Comparison of ENCODE assay signal across 17 cellular contexts in the genomic region with DNA sequence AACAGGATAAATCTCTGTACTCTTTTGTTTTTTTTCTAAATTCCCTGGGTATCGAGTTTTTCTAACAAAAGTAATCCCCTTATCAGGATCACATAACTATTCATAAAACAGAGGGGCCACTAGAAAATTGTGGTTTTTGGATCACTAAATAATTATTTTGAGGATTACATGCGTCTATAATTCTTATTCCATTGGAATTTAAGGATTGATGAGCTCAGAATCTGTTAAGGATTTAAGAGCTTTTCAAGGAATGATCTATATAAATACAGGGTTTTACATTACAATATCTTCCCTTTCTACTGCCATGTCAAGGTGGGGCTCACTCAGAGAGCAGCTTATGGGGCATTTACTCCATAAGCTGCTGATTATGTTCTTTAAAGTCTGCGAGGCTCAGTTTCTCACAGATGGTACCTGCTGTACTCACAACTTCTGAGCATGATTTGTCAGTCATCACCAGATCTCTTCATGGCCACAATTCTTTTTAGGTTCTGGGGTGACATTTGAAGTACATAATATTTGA.
DNase-seq lines count a peak whose midpoint lies in the region; FAIRE-seq and TF ChIP-seq lines count a peak whose summit lies in the region.
"Had no signal": no experiment of that assay in that cellular context is flagged by ENCODE, and none has a peak within 500 bp of the region (broad histone marks: within the 10 kb centered on the region; RNA-seq: fewer than 3 reads in every experiment).

No MANE protein-coding gene starts in this region.

- no peak for TF ChIP-seq POLR2A in sigmoid colon (IDR thresholded peaks at IDR 0.05)

- H3K9me3 ChIP-seq in HAP-1 (no peaks in the 10 kb centered on the region), WERI-Rb-1 (ENCODE audit: severe bottlenecking) (no peaks in the 10 kb centered on the region), sigmoid colon (no peaks in the 10 kb centered on the region)

- peaks cover 22% of the 10 kb centered on the region for H3K4me1 ChIP-seq in HAP-1
- no peaks in the 10 kb centered on the region for H3K4me1 ChIP-seq in sigmoid colon

- H3K4me3 Mint-ChIP-seq in CD14-positive monocyte, result no peak overlapping the region
- H3K4me3 Mint-ChIP-seq: CD8-positive, alpha-beta T cell; HFFc6; IgD-negative memory B cell had no signal

- no peaks in the 10 kb centered on the region for H3K9me3 Mint-ChIP-seq in CD14-positive monocyte

- no peaks in the 10 kb centered on the region for H3K36me3 Mint-ChIP-seq in CD14-positive monocyte
- H3K36me3 Mint-ChIP-seq: CD8-positive, alpha-beta T cell; IgD-negative memory B cell had no signal

- H3K36me3 ChIP-seq in HAP-1 (replicated peaks) (no peaks in the 10 kb centered on the region), WERI-Rb-1 (no peaks in the 10 kb centered on the region), sigmoid colon (no peaks in the 10 kb centered on the region)

- H3K4me1 Mint-ChIP-seq in CD14-positive monocyte, result no peaks in the 10 kb centered on the region
- H3K4me1 Mint-ChIP-seq: IgD-negative memory B cell had no signal

- WGBS in sigmoid colon, 2 donors, result 76 to 77% methylated on average over 3 of the region's 3 CpGs

- H3K4me3 ChIP-seq in HAP-1, result no peak overlapping the region
- no peak overlapping the region for H3K4me3 ChIP-seq in WERI-Rb-1 (ENCODE audit: low read depth, low read length)
- no peak overlapping the region for H3K4me3 ChIP-seq in sigmoid colon

- H3K27me3 ChIP-seq in HAP-1 (ENCODE audit: low read depth) (no peaks in the 10 kb centered on the region), WERI-Rb-1 (ENCODE audit: insufficient read depth, low read depth, severe bottlenecking) (no peaks in the 10 kb centered on the region), sigmoid colon (no peaks in the 10 kb centered on the region)

- H3K27ac ChIP-seq in WERI-Rb-1 (no peak overlapping the region), sigmoid colon (no peak overlapping the region)
- H3K27ac ChIP-seq: HL-60 had no signal

- FAIRE-seq in D721Med (lab: Jason Lieb, UNC), result peak; percentile 95
- FAIRE-seq: HepG2 had no signal

- DNase-seq in D721Med (ENCODE audit: insufficient read length, low spot score) (peak; percentile 11), HAP-1 (ENCODE audit: low spot score in 2 of 2) (peak; percentile 43 to 85), NCI-H524 treated with DMSO at 0.1 percent for 48 hours (lab: John Stamatoyannopoulos, UW) (peak; percentile 8), WERI-Rb-1 (peak; percentile 22), ACHN (no peak), sigmoid colon (no peak), CD14-positive monocyte (ENCODE audit: low spot score) (no peak)
- DNase-seq: AML-193; Calu3; CD8-positive, alpha-beta T cell; GDM1; HFFc6; Karpas-422; KBM-7 had no signal

- in situ Hi-C loops in HAP-1 (cut with MboI; ENCODE audit: low sequenced_read_pairs) (no loop called here), ACHN (cut with HindIII; ENCODE audit: low pct_ligation_motif_present, low pct_unique_long_range_greater_than_20kb, low sequenced_read_pairs) (no loop called here)

- peaks cover 3 to 5% (median 4%) of the 10 kb centered on the region in 3 donors for H3K27me3 Mint-ChIP-seq in CD14-positive monocyte (ENCODE audit: low read depth in 3 of 3)
- H3K27me3 Mint-ChIP-seq: IgD-negative memory B cell had no signal

- H3K27ac Mint-ChIP-seq in CD14-positive monocyte, result no peak overlapping the region
- H3K27ac Mint-ChIP-seq: CD8-positive, alpha-beta T cell; HFFc6; IgD-negative memory B cell had no signal

- TF ChIP-seq CTCF in D721Med (IDR thresholded peaks at IDR 0.05; ENCODE audit: insufficient read depth, missing control alignments) (no peak), WERI-Rb-1 (IDR thresholded peaks at IDR 0.05; ENCODE audit: low read depth, low read length) (no peak), sigmoid colon (IDR thresholded peaks at IDR 0.05) (no peak), CD14-positive monocyte (IDR thresholded peaks at IDR 0.05) (no peak)

- TF ChIP-seq EP300 in sigmoid colon (IDR thresholded peaks at IDR 0.05), result no peak

- intact Hi-C loops in sigmoid colon (cut with DNase I), result no loop called here
- intact Hi-C loops in CD14-positive monocyte (cut with micrococcal nuclease), result no loop called here

Comparison
In these comparisons a context has a peak if more than half of its experiments do, and no peak if none do; other contexts are left out.
1. DNase-seq: peak in D721Med (single experiment), HAP-1 (2 of 2), NCI-H524 treated with DMSO at 0.1 percent for 48 hours (single experiment) and WERI-Rb-1 (single experiment); none in ACHN (single experiment), sigmoid colon (single experiment) and CD14-positive monocyte (single experiment).